Comparison of ENCODE assay signal across 8 cellular contexts in genomic region chr17:62652251-62653001, GRCh38. TPM values are rescaled to one million over a fixed set of nuclear protein-coding genes. Genes with fewer than 3 reads are reported as not detected.
DNase-seq lines count a peak whose midpoint lies in the region; ATAC-seq, FAIRE-seq and TF ChIP-seq lines count a peak whose summit lies in the region.

No MANE protein-coding gene starts in this region.

- H3K9me3 ChIP-seq in iPS-15b (ENCODE audit: control insufficient read depth, insufficient read depth, low read length) (no peaks in the 10 kb centered on the region), sigmoid colon (no peaks in the 10 kb centered on the region)

- intact Hi-C loops in sigmoid colon (cut with DNase I) = no loop called here

- no peaks in the 10 kb centered on the region for H3K27me3 ChIP-seq in iPS-15b (ENCODE audit: control insufficient read depth, insufficient read depth, low read length)
- H3K27me3 ChIP-seq in sigmoid colon = peaks cover 0 to 18% (median 17%) of the 10 kb centered on the region in 3 donors

- TF ChIP-seq CTCF in C4-2B (conservative IDR thresholded peaks at IDR 0.05) (no peak), astrocyte of the cerebellum (IDR thresholded peaks at IDR 0.05; ENCODE audit: low read depth, low read length, missing control alignments) (no peak), sigmoid colon (IDR thresholded peaks at IDR 0.05) (no peak), GM10248 (IDR thresholded peaks at IDR 0.05; ENCODE audit: control extremely low read depth, extremely low read depth, low read depth, missing control alignments) (no peak)

- TF ChIP-seq EP300 in sigmoid colon (IDR thresholded peaks at IDR 0.05) = no peak

- peak overlapping the region; percentile 79 for H3K9ac ChIP-seq in iPS-15b (ENCODE audit: low read depth, low read length)

- peak; percentile 79 for FAIRE-seq in RCC 7860 (lab: Jason Lieb, UNC)

- in situ Hi-C loops in astrocyte of the cerebellum (cut with HindIII; ENCODE audit: low sequenced_read_pairs) = no loop called here

- H3K4me1 ChIP-seq in iPS-15b (ENCODE audit: control insufficient read depth, insufficient read depth, low read length) (peaks cover 9% of the 10 kb centered on the region), sigmoid colon (peaks cover 0 to 29% (median 26%) of the 10 kb centered on the region in 4 donors)

- peak; percentile 89 for DNase-seq in RCC 7860 (ENCODE audit: low spot score)
- no peak for DNase-seq in astrocyte of the cerebellum (ENCODE audit: low read depth)
- DNase-seq in sigmoid colon = peak; percentile 75
- no peak for DNase-seq in GM10248 (ENCODE audit: extremely low spot score)
- DNase-seq in cortex of kidney (lab: John Stamatoyannopoulos, UW) = no peak

- 1 to 2% methylated on average over 57 of the region's 57 CpGs for WGBS in sigmoid colon, 2 donors

- H3K27ac ChIP-seq in C4-2B = peak overlapping the region; percentile 60
- peak overlapping the region; percentile 39 to 66 (median 62) for H3K27ac ChIP-seq in sigmoid colon

- H3K36me3 ChIP-seq in iPS-15b (ENCODE audit: control insufficient read depth, insufficient read depth, low read length) (no peaks in the 10 kb centered on the region), sigmoid colon (no peaks in the 10 kb centered on the region)

- peak; percentile 35 for ATAC-seq in HG03571 (IDR thresholded peaks at IDR 0.05; ENCODE audit: unreplicated experiment)

- POLR2A ChIA-PET in GM10248 (lab: Yijun Ruan, JAX) = interaction anchor here (0.5 kb wide), 1 partner anchor 198 kb away, joined by 3 read pairs; no protein-coding TSS in a partner anchor

- CTCF ChIA-PET in GM10248 (lab: Yijun Ruan, JAX) = no interaction called here

- H3K4me3 ChIP-seq in astrocyte of the cerebellum (ENCODE audit: low read depth, low read length) = peak overlapping the region; percentile 22
- peak overlapping the region; percentile 58 for H3K4me3 ChIP-seq in iPS-15b (ENCODE audit: low read depth, low read length)
- H3K4me3 ChIP-seq in sigmoid colon = peak overlapping the region; percentile 8 to 55 (median 41)

- TF ChIP-seq POLR2A in sigmoid colon (IDR thresholded peaks at IDR 0.05) = no peak

RNA-seq across cellular contexts. Expression of gene MRC2, which starts 25.0 kb away (rescaled TPM):
- 10 to 100 TPM; 19.6 to 94.4 (median 29.1) TPM for total RNA-seq in sigmoid colon
- 1 to 10 TPM; 2.5 to 6.9 (median 3.0) TPM for polyA plus RNA-seq in sigmoid colon

Comparison
In these comparisons a context has a peak if more than half of its experiments do, and no peak if none do; other contexts are left out.
1. DNase-seq: peak in RCC 7860 (single experiment) and sigmoid colon (single experiment); none in astrocyte of the cerebellum (single experiment), GM10248 (single experiment) and cortex of kidney (single experiment).
2. Peak in every context shown above with its lines, with median percentiles within 50 percentile points of each other: H3K4me3 ChIP-seq.